16 cellular contexts compared by ENCODE assay signal in the genomic region with DNA sequence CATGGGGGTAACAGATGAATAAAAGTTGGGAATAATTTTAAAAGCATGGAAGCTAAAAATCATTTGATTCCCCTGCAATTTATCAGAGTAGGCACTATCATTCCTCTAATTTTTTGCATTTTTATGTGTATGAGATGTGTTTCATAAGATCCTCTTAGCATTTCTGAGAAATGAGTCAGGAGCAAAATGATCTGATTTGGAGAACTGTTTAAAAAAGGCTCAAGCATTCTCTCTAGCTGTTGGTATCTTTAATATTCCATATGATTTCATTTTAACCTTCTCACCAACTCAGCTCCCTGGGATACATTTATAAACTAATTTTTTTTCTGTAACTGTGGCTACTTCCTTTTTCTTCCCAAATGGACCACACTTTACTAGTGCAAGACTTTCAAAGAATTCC.
DNase-seq lines count a peak whose midpoint lies in the region; ATAC-seq and TF ChIP-seq lines count a peak whose summit lies in the region.
"Had no signal": no experiment of that assay in that cellular context is flagged by ENCODE, and none has a peak within 500 bp of the region (broad histone marks: within the 10 kb centered on the region; RNA-seq: fewer than 3 reads in every experiment).

No MANE protein-coding gene starts in this region.

- DNase-seq in AG09309 (ENCODE audit: low read depth) = peak; percentile 48
- peak; percentile 87 for DNase-seq in LHCN-M2 (ENCODE audit: low read depth)
- DNase-seq in chondrocyte (ENCODE audit: low spot score) = no peak
- peak; percentile 54 for DNase-seq in myocyte (ENCODE audit: low read depth)
- DNase-seq in NCI-H446 (lab: John Stamatoyannopoulos, UW) = no peak
- no peak for DNase-seq in activated CD8-positive, alpha-beta memory T cell treated with anti-CD3 and anti-CD28 coated beads for 24 hours
- DNase-seq: activated T-cell treated with anti-CD3 and anti-CD28 coated beads, Interleukin-2, amount 50 U/mL, for 1 hour; C1 segment of cervical spinal cord; cortex of kidney; DMS53; mesendoderm; nucleus accumbens; T-helper 2 cell had no signal

- peaks cover 18% of the 10 kb centered on the region for H3K4me1 Mint-ChIP-seq in chondrocyte (ENCODE audit: low read depth)

- peak overlapping the region; percentile 69 for H3K27ac Mint-ChIP-seq in chondrocyte (ENCODE audit: unreplicated experiment)

- ATAC-seq in HG03039 (IDR thresholded peaks at IDR 0.05; ENCODE audit: unreplicated experiment) (no peak), GM19035 (IDR thresholded peaks at IDR 0.05; ENCODE audit: unreplicated experiment) (no peak)

- no peak overlapping the region for H3K4me3 ChIP-seq in AG09309 (ENCODE audit: control insufficient read depth, low read depth, low read length)
- H3K4me3 ChIP-seq: esophagus muscularis mucosa had no signal

- H3K4me3 Mint-ChIP-seq in chondrocyte (ENCODE audit: unreplicated experiment) = peak overlapping the region; percentile 1

- peaks cover 8% of the 10 kb centered on the region for H3K36me3 Mint-ChIP-seq in chondrocyte (ENCODE audit: low read depth)

- TF ChIP-seq CTCF in AG09309 (IDR thresholded peaks at IDR 0.05; ENCODE audit: control insufficient read depth, insufficient read depth, low read depth, low read length, missing control alignments) (no peak), chondrocyte (IDR thresholded peaks at IDR 0.05) (no peak)

- no peaks in the 10 kb centered on the region for H3K27me3 Mint-ChIP-seq in chondrocyte (ENCODE audit: low read depth)

- peaks cover 13% of the 10 kb centered on the region for H3K9me3 Mint-ChIP-seq in chondrocyte (ENCODE audit: low read depth)

Comparison
In these comparisons a context has a peak if more than half of its experiments do, and no peak if none do; other contexts are left out.
1. DNase-seq: peak in AG09309 (single experiment), LHCN-M2 (single experiment) and myocyte (single experiment); none in chondrocyte (single experiment), NCI-H446 (0 of 2) and activated CD8-positive, alpha-beta memory T cell treated with anti-CD3 and anti-CD28 coated beads for 24 hours (single experiment).